In genomic region chr2:203878060-203878459, GRCh38 we compare ENCODE assay signal across 1 cellular context.
TF ChIP-seq lines count a peak whose summit lies in the region.

No MANE protein-coding gene starts in this region.

TF ChIP-seq in K562, 482 proteins besides CTCF, POLR2A, EP300 and RAD21 (continued from another document):
- TF ChIP-seq, protein P1, sequence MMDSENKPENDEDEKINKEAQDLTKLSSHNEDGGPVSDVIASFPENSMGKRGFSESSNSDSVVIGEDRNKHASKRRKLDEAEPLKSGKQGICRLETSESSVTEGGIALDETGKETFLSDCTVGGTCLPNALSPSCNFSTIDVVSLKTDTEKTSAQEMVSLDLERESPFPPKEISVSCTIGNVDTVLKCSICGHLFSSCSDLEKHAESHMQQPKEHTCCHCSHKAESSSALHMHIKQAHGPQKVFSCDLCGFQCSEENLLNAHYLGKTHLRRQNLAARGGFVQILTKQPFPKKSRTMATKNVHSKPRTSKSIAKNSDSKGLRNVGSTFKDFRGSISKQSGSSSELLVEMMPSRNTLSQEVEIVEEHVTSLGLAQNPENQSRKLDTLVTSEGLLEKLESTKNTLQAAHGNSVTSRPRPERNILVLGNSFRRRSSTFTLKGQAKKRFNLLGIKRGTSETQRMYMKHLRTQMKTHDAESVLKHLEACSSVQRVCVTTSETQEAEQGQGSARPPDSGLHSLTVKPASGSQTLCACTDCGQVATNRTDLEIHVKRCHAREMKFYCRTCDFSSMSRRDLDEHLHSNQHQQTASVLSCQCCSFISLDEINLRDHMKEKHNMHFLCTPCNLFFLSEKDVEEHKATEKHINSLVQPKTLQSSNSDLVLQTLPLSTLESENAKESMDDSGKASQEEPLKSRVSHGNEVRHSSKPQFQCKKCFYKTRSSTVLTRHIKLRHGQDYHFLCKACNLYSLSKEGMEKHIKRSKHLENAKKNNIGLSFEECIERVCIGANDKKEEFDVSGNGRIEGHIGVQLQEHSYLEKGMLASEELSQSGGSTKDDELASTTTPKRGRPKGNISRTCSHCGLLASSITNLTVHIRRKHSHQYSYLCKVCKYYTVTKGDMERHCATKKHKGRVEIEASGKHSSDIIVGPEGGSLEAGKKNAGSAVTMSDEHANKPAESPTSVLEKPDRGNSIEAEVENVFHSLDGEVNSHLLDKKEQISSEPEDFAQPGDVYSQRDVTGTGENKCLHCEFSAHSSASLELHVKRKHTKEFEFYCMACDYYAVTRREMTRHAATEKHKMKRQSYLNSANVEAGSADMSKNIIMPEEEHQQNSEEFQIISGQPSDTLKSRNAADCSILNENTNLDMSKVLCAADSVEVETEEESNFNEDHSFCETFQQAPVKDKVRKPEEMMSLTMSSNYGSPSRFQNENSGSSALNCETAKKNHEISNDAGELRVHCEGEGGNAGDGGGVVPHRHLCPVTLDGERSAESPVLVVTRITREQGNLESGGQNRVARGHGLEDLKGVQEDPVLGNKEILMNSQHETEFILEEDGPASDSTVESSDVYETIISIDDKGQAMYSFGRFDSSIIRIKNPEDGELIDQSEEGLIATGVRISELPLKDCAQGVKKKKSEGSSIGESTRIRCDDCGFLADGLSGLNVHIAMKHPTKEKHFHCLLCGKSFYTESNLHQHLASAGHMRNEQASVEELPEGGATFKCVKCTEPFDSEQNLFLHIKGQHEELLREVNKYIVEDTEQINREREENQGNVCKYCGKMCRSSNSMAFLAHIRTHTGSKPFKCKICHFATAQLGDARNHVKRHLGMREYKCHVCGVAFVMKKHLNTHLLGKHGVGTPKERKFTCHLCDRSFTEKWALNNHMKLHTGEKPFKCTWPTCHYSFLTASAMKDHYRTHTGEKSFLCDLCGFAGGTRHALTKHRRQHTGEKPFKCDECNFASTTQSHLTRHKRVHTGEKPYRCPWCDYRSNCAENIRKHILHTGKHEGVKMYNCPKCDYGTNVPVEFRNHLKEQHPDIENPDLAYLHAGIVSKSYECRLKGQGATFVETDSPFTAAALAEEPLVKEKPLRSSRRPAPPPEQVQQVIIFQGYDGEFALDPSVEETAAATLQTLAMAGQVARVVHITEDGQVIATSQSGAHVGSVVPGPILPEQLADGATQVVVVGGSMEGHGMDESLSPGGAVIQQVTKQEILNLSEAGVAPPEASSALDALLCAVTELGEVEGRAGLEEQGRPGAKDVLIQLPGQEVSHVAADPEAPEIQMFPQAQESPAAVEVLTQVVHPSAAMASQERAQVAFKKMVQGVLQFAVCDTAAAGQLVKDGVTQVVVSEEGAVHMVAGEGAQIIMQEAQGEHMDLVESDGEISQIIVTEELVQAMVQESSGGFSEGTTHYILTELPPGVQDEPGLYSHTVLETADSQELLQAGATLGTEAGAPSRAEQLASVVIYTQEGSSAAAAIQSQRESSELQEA (IDR thresholded peaks at IDR 0.05; ENCODE audit: low read depth), result no peak
TF ChIP-seq in K562: peak in this region for 1.
